In the genomic region with DNA sequence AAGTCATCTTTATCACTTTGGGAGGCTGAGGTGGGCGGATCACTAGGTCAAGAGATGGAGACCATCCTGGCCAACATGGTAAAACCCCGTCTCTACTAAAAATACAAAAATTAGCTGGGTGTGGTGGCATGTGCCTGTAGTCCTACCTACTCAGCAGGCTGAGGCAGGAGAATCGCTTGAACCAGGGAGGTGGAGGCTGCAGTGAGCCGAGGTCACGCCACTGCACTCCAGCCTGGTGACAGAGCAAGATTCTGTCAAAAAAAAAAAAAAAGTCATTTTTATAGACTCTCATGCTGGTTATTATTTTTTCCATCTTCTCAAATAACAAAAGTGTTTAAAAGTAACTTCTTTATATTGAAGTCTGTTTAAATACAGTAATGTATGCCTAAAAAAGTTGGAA, we compare ENCODE assay signal across 8 cellular contexts. TPM values are rescaled to one million over a fixed set of nuclear protein-coding genes. Genes with fewer than 3 reads are reported as not detected.
A peak's percentile ranks its signal among the peaks of the same experiment; 100 is the strongest.
DNase-seq lines count a peak whose midpoint lies in the region; ATAC-seq, FAIRE-seq and TF ChIP-seq lines count a peak whose summit lies in the region.
"Not testable (repeated sequence)": the region's sequence is repeated elsewhere in the genome, so short reads cannot be mapped to it uniquely, and the experiment has no call there.
"Had no signal": no experiment of that assay in that cellular context is flagged by ENCODE, and none has a peak within 500 bp of the region (broad histone marks: within the 10 kb centered on the region; RNA-seq: fewer than 3 reads in every experiment).

No MANE protein-coding gene starts in this region.

- not testable (repeated sequence) for TF ChIP-seq RAD21 in HCT116 (IDR thresholded peaks at IDR 0.05; ENCODE audit: low read depth); Ishikawa (IDR thresholded peaks at IDR 0.05; ENCODE audit: low read depth)

- not testable (repeated sequence) for TF ChIP-seq POLR2A in HCT116 (IDR thresholded peaks at IDR 0.05; ENCODE audit: borderline replicate concordance, extremely low read depth, insufficient read depth, insufficient read length); endothelial cell of umbilical vein (IDR thresholded peaks at IDR 0.05; ENCODE audit: low read depth, low read length)

- not testable (repeated sequence) for H3K4me3 ChIP-seq in HCT116 (replicated peaks in 1 of 2; ENCODE audit: low read depth in 1 of 2, low read length in 2 of 2); astrocyte (ENCODE audit: insufficient read depth, low read depth, low read length); endothelial cell of umbilical vein (replicated peaks in 1 of 3; ENCODE audit: insufficient read depth in 1 of 3, low read depth in 1 of 3, low read length in 3 of 3)

- dilution Hi-C loops in endothelial cell of umbilical vein (cut with MboI; ENCODE audit: extremely low pct_ligation_motif_present, low sequenced_read_pairs): not testable (repeated sequence)

- not testable (repeated sequence) for H3K4me2 ChIP-seq in HCT116 (ENCODE audit: low read length); endothelial cell of umbilical vein (ENCODE audit: insufficient read depth, low read length)
- H3K4me2 ChIP-seq in astrocyte (ENCODE audit: low read length): peak overlapping the region; percentile 18

- not testable (repeated sequence) for H4K20me1 ChIP-seq in HCT116 (ENCODE audit: insufficient read depth); astrocyte (ENCODE audit: insufficient read depth, low read length); endothelial cell of umbilical vein (replicated peaks; ENCODE audit: control insufficient read depth, extremely low read depth, insufficient read depth, low read length)

- H3K9me1 ChIP-seq in endothelial cell of umbilical vein (replicated peaks; ENCODE audit: control insufficient read depth, extremely low read depth, insufficient read depth, low read length): not testable (repeated sequence)

- H3K9me2 ChIP-seq in HCT116 (ENCODE audit: insufficient read depth): not testable (repeated sequence)

- ATAC-seq in HCT116: 0 out of 2 replicates have a peak, but pooled peaks have one; percentile 36

- not testable (repeated sequence) for H3K4me1 ChIP-seq in HCT116 (ENCODE audit: control insufficient read depth in 1 of 2, insufficient read depth in 2 of 2, low read length in 2 of 2); astrocyte (ENCODE audit: insufficient read depth, low read length); endothelial cell of umbilical vein (ENCODE audit: control insufficient read depth, extremely low read depth, insufficient read depth, low read length)

- not testable (repeated sequence) for H2AFZ ChIP-seq in HCT116 (ENCODE audit: low read depth, low read length, poor library complexity, severe bottlenecking); astrocyte (ENCODE audit: low read depth, low read length); endothelial cell of umbilical vein (ENCODE audit: low read depth, low read length)

- H3K36me3 ChIP-seq in HCT116 (ENCODE audit: control insufficient read depth in 1 of 2, insufficient read depth in 2 of 2, low read length in 2 of 2); astrocyte (ENCODE audit: insufficient read depth, low read length); endothelial cell of umbilical vein (ENCODE audit: control insufficient read depth in 2 of 2, extremely low read depth in 1 of 2, insufficient read depth in 2 of 2, low read length in 2 of 2): not testable (repeated sequence)

- H3K9ac ChIP-seq in HCT116 (ENCODE audit: low read length); astrocyte (ENCODE audit: low read length); endothelial cell of umbilical vein (replicated peaks; ENCODE audit: extremely low read depth, insufficient read depth, low read length): not testable (repeated sequence)

- not testable (repeated sequence) for H3K4me3 Mint-ChIP-seq in astrocyte (ENCODE audit: unreplicated experiment); mesothelial cell of epicardium

- H3K27ac Mint-ChIP-seq in astrocyte (ENCODE audit: unreplicated experiment): peak overlapping the region; percentile 87
- H3K27ac Mint-ChIP-seq in mesothelial cell of epicardium: peak overlapping the region; percentile 39

- POLR2A ChIA-PET in HCT116 (lab: Charles Lee); endothelial cell of umbilical vein (lab: Charles Lee): not testable (repeated sequence)

- not testable (repeated sequence) for TF ChIP-seq EP300 in Ishikawa (IDR thresholded peaks at IDR 0.05; ENCODE audit: borderline replicate concordance)

- not testable (repeated sequence) for H3K27me3 ChIP-seq in HCT116 (ENCODE audit: insufficient read depth, low read length); astrocyte (ENCODE audit: insufficient read depth, low read length); endothelial cell of umbilical vein (ENCODE audit: control insufficient read depth in 2 of 2, insufficient read depth in 2 of 2, low read length in 2 of 2)

- H3K36me3 Mint-ChIP-seq in astrocyte (ENCODE audit: low read depth, unreplicated experiment); mesothelial cell of epicardium: not testable (repeated sequence)

- not testable (repeated sequence) for BruUV-seq in HCT116 (replicated peaks; lab: Mats Ljungman, UMichigan); endothelial cell of umbilical vein (replicated peaks; lab: Mats Ljungman, UMichigan)

- DNase-seq in EL (peak; percentile 23), endothelial cell of umbilical vein (ENCODE audit: low read depth, low spot score) (peak; percentile 29)
- not testable (repeated sequence) for DNase-seq in HCT116 (ENCODE audit: low read depth, low spot score); astrocyte (ENCODE audit: low read depth); mesothelial cell of epicardium (ENCODE audit: low spot score in 2 of 2, unreplicated experiment in 2 of 2)

- peaks cover 18% of the 10 kb centered on the region for H3K4me1 Mint-ChIP-seq in astrocyte (ENCODE audit: low read depth, unreplicated experiment)
- not testable (repeated sequence) for H3K4me1 Mint-ChIP-seq in mesothelial cell of epicardium

- not testable (repeated sequence) for H3K9me3 ChIP-seq in HCT116 (ENCODE audit: control insufficient read depth in 1 of 2, insufficient read depth in 1 of 2, low read depth in 1 of 2, low read length in 2 of 2); astrocyte (ENCODE audit: insufficient read depth, low read depth, low read length); endothelial cell of umbilical vein (replicated peaks; ENCODE audit: control insufficient read depth, insufficient read depth, low read length)

- intact Hi-C loops in HCT116 (cut with micrococcal nuclease); endothelial cell of umbilical vein (cut with micrococcal nuclease): not testable (repeated sequence)

- not testable (repeated sequence) for FAIRE-seq in astrocyte (lab: Jason Lieb, UNC); endothelial cell of umbilical vein (lab: Jason Lieb, UNC)

- TF ChIP-seq CTCF in HCT116 (IDR thresholded peaks at IDR 0.05 in 2 of 3, conservative IDR thresholded peaks at IDR 0.05 in 1 of 3; ENCODE audit: borderline replicate concordance in 1 of 3, insufficient read depth in 1 of 3, low read depth in 2 of 3, low read length in 2 of 3); astrocyte (IDR thresholded peaks at IDR 0.05; ENCODE audit: insufficient read depth, low read depth, low read length); endothelial cell of umbilical vein (IDR thresholded peaks at IDR 0.05; ENCODE audit: extremely low read depth in 1 of 2, insufficient read depth in 1 of 2, low read depth in 1 of 2, low read length in 2 of 2); mesothelial cell of epicardium (IDR thresholded peaks at IDR 0.05; ENCODE audit: unreplicated experiment): not testable (repeated sequence)

- H3K27me3 Mint-ChIP-seq in astrocyte (ENCODE audit: low read depth, unreplicated experiment); mesothelial cell of epicardium (ENCODE audit: low read depth): not testable (repeated sequence)

- CTCF ChIA-PET in HCT116 (lab: Charles Lee): interaction anchor here (1.6 kb wide), 1 partner anchor 13 kb away, joined by 5 read pairs; no protein-coding TSS in a partner anchor
- CTCF ChIA-PET in endothelial cell of umbilical vein (lab: Charles Lee): interaction anchor here (0.9 to 3.0 kb wide), 5 partner anchors 10 to 584 kb away, joined by 3 to 11 read pairs (median 8); no protein-coding TSS in a partner anchor

- H3K9me3 Mint-ChIP-seq in astrocyte (ENCODE audit: unreplicated experiment); mesothelial cell of epicardium: not testable (repeated sequence)

- H3K27ac ChIP-seq in HCT116 (ENCODE audit: low read depth, low read length); astrocyte (ENCODE audit: low read depth, low read length): not testable (repeated sequence)
- H3K27ac ChIP-seq in endothelial cell of umbilical vein (ENCODE audit: insufficient read depth, low read depth, low read length): peak overlapping the region; percentile 29

- not testable (repeated sequence) for H3K79me2 ChIP-seq in HCT116 (ENCODE audit: insufficient read depth, low read length); astrocyte (ENCODE audit: insufficient read depth, low read length); endothelial cell of umbilical vein (ENCODE audit: control insufficient read depth, insufficient read depth, low read length)

- RAD21 ChIA-PET in HCT116 (lab: Charles Lee; ENCODE audit: low non-redundant PET in 1 of 2, low total read pairs in 2 of 2, uncharacterized antibody in 2 of 2, unreplicated experiment in 2 of 2): interaction anchor here in 1 of 2 experiments (0.7 kb wide), 1 partner anchor 31 kb away, joined by 3 read pairs; no protein-coding TSS in a partner anchor

RNA-seq across cellular contexts. Expression of a gene that starts 17.1 kb away (rescaled TPM):
- total RNA-seq in HCT116 (2021; ENCODE audit: unreplicated experiment) (not detected), astrocyte (5.7 and 6.8 TPM in 2 replicates), endothelial cell of umbilical vein (5.7 and 6.2 TPM in 2 replicates), mesothelial cell of epicardium (14.9 to 15.7 TPM (median 15.6 TPM) in 3 replicates)
- polyA plus RNA-seq in HCT116 (2012): not detected in 2 replicates
- polyA plus RNA-seq in endothelial cell of umbilical vein: 3.6 and 3.8 TPM in 2 replicates
- polyA plus RNA-seq in endothelial cell of umbilical vein (2011; cell fraction: cytosol; rRNA removed): 3.6 and 4.1 TPM in 2 replicates
- polyA plus RNA-seq in endothelial cell of umbilical vein (2011; cell fraction: nucleus; rRNA removed): 4.7 and 5.0 TPM in 2 replicates
- polyA plus RNA-seq in endothelial cell of umbilical vein (2012): 2.0 and 4.2 TPM in 2 replicates
- 4.7 and 5.2 TPM in 2 replicates for polyA minus RNA-seq in endothelial cell of umbilical vein
- not detected for polyA minus RNA-seq in endothelial cell of umbilical vein (2011; cell fraction: cytosol; rRNA and poly(A)+ RNA removed)
- polyA minus RNA-seq in endothelial cell of umbilical vein (2011; cell fraction: nucleus; rRNA and poly(A)+ RNA removed): 5.2 and 10.1 TPM in 2 replicates
- total RNA-seq: CD4-positive, CD25-positive, alpha-beta regulatory T cell; CD8-positive, alpha-beta memory T cell had no signal
- polyA plus RNA-seq: CD4-positive, CD25-positive, alpha-beta regulatory T cell; CD8-positive, alpha-beta memory T cell had no signal
